In genomic region chr4:129167640-129168260, GRCh38 we compare ENCODE assay signal across 17 cellular contexts.
A peak's percentile ranks its signal among the peaks of the same experiment; 100 is the strongest.
DNase-seq lines count a peak whose midpoint lies in the region; ATAC-seq and TF ChIP-seq lines count a peak whose summit lies in the region.
"Had no signal": no experiment of that assay in that cellular context is flagged by ENCODE, and none has a peak within 500 bp of the region (broad histone marks: within the 10 kb centered on the region; RNA-seq: fewer than 3 reads in every experiment).

No MANE protein-coding gene starts in this region.

- H3K27me3 ChIP-seq in PC-3 (ENCODE audit: low read length) (0 out of 2 replicates have a peak, but pooled peaks cover 5% of the 10 kb centered on the region), thyroid gland (no peaks in the 10 kb centered on the region)
- H3K27me3 ChIP-seq: ovary had no signal

- no peak for ATAC-seq in PC-3
- ATAC-seq: GM12878, HCT116 had no signal

- peaks cover 3% of the 10 kb centered on the region for H3K27me3 Mint-ChIP-seq in endothelial cell (ENCODE audit: unreplicated experiment)

- H2AFZ ChIP-seq in PC-3 (ENCODE audit: low read length): no peak overlapping the region

- intact Hi-C loops in PC-3 (cut with micrococcal nuclease): no loop called here
- intact Hi-C loops in thyroid gland (cut with DNase I): no loop called here

- CTCF ChIA-PET in PC-3 (lab: Charles Lee): no interaction called here

- H3K4me3 Mint-ChIP-seq in endothelial cell (ENCODE audit: unreplicated experiment): peak overlapping the region; percentile 27
- H3K4me3 Mint-ChIP-seq: activated CD4-positive, alpha-beta memory T cell treated with anti-CD3 and anti-CD28 coated beads, Interleukin-2, amount 10 ng/mL, durations not matched to agents 7 days and 5 days; CD4-positive, alpha-beta T cell; dendritic cell treated with granulocyte-macrophage colony-stimulating factor and Interleukin-4, amounts not matched to agents 40 ng/mL and 50 ng/mL, for 4 days; immature natural killer cell had no signal

- peak overlapping the region; percentile 68 for H3K27ac Mint-ChIP-seq in endothelial cell (ENCODE audit: unreplicated experiment)
- H3K27ac Mint-ChIP-seq: activated CD4-positive, alpha-beta memory T cell treated with anti-CD3 and anti-CD28 coated beads, Interleukin-2, amount 10 ng/mL, durations not matched to agents 7 days and 5 days; CD4-positive, alpha-beta T cell; dendritic cell treated with granulocyte-macrophage colony-stimulating factor and Interleukin-4, amounts not matched to agents 40 ng/mL and 50 ng/mL, for 4 days; immature natural killer cell had no signal

- no peak overlapping the region for H3K9ac ChIP-seq in PC-3 (ENCODE audit: low read length)

- H3K4me1 ChIP-seq in PC-3 (ENCODE audit: insufficient read depth, low read length) (no peaks in the 10 kb centered on the region), thyroid gland (no peaks in the 10 kb centered on the region)
- H3K4me1 ChIP-seq: SJSA1 had no signal

- WGBS in thyroid gland, 2 donors: 31 to 34% methylated on average over 13 of the region's 13 CpGs

- no peak overlapping the region for H3K4me3 ChIP-seq in PC-3 (ENCODE audit: low read length)
- H3K4me3 ChIP-seq in thyroid gland (replicated peaks in 1 of 3): no peak overlapping the region
- H3K4me3 ChIP-seq: GM12878, ovary, SJSA1 had no signal

- H3K4me1 Mint-ChIP-seq in endothelial cell (ENCODE audit: unreplicated experiment): peaks cover 16% of the 10 kb centered on the region
- H3K4me1 Mint-ChIP-seq: activated CD4-positive, alpha-beta memory T cell treated with anti-CD3 and anti-CD28 coated beads, Interleukin-2, amount 10 ng/mL, durations not matched to agents 7 days and 5 days; immature natural killer cell had no signal

- BruUV-seq in PC-3 (replicated peaks; lab: Mats Ljungman, UMichigan): no TSS peak

- H3K27ac ChIP-seq in PC-3 (ENCODE audit: low read length): no peak overlapping the region
- H3K27ac ChIP-seq in thyroid gland: no peak overlapping the region
- H3K27ac ChIP-seq: ovary, SJSA1 had no signal

- H3K9me3 ChIP-seq in PC-3 (ENCODE audit: low read length): no peaks in the 10 kb centered on the region
- H3K9me3 ChIP-seq in thyroid gland: no peaks in the 10 kb centered on the region
- H3K9me3 ChIP-seq: ovary, SJSA1 had no signal

- no peak for TF ChIP-seq POLR2A in thyroid gland (IDR thresholded peaks at IDR 0.05)

- no peaks in the 10 kb centered on the region for H4K20me1 ChIP-seq in PC-3 (ENCODE audit: low read length)

- POLR2A ChIA-PET in PC-3 (lab: Charles Lee; ENCODE audit: unreplicated experiment): no interaction called here

- H3F3A ChIP-seq in PC-3 (ENCODE audit: low read length, unreplicated experiment): no peaks in the 10 kb centered on the region

- H3K9me2 ChIP-seq in PC-3 (replicated peaks; ENCODE audit: low read length): no peaks in the 10 kb centered on the region

- H3K79me2 ChIP-seq in PC-3 (ENCODE audit: low read length): no peaks in the 10 kb centered on the region

- H3K36me3 Mint-ChIP-seq in endothelial cell (ENCODE audit: low read depth, unreplicated experiment): peaks cover 7% of the 10 kb centered on the region
- H3K36me3 Mint-ChIP-seq: immature natural killer cell had no signal

- no peak for DNase-seq in PC-3
- peak; percentile 30 for DNase-seq in endothelial cell (ENCODE audit: low spot score)
- peak; percentile 1 for DNase-seq in kidney tubule cell (ENCODE audit: low spot score)
- peak; percentile 8 to 30 for DNase-seq in thyroid gland
- DNase-seq in activated T-cell treated with anti-CD3 and anti-CD28 coated beads, Interleukin-2, amount 50 U/mL, for 48 hours: no peak
- no peak for DNase-seq in central memory CD4-positive, alpha-beta T cell
- no peak for DNase-seq in NCI-H748 treated with DMSO at 0.1 percent for 48 hours (lab: John Stamatoyannopoulos, UW)
- DNase-seq: activated CD4-positive, alpha-beta memory T cell treated with anti-CD3 and anti-CD28 coated beads, Interleukin-2, amount 10 ng/mL, durations not matched to agents 7 days and 5 days; amniotic stem cell; CD4-positive, alpha-beta T cell; immature natural killer cell; NCI-H1092; ovary had no signal

- H3K36me3 ChIP-seq in PC-3 (ENCODE audit: low read depth, low read length) (no peaks in the 10 kb centered on the region), thyroid gland (no peaks in the 10 kb centered on the region)
- H3K36me3 ChIP-seq: ovary, SJSA1 had no signal

- no peak overlapping the region for H3K4me2 ChIP-seq in PC-3 (ENCODE audit: low read length)

- 0 out of 2 replicates have a peak, but pooled peaks have one; percentile 9 for TF ChIP-seq CTCF in PC-3 (conservative IDR thresholded peaks at IDR 0.05; ENCODE audit: low read depth, low read length)
- TF ChIP-seq CTCF in endothelial cell (IDR thresholded peaks at IDR 0.05; ENCODE audit: unreplicated experiment): no peak
- peak in 3 of 6 experiments; percentile 29 to 44 (median 40) for TF ChIP-seq CTCF in thyroid gland (IDR thresholded peaks at IDR 0.05)

- no peaks in the 10 kb centered on the region for H3K9me3 Mint-ChIP-seq in endothelial cell (ENCODE audit: unreplicated experiment)
- H3K9me3 Mint-ChIP-seq: activated CD4-positive, alpha-beta memory T cell treated with anti-CD3 and anti-CD28 coated beads, Interleukin-2, amount 10 ng/mL, durations not matched to agents 7 days and 5 days; CD4-positive, alpha-beta T cell; dendritic cell treated with granulocyte-macrophage colony-stimulating factor and Interleukin-4, amounts not matched to agents 40 ng/mL and 50 ng/mL, for 4 days had no signal

Comparison
In these comparisons a context has a peak if more than half of its experiments do, and no peak if none do; other contexts are left out.
1. DNase-seq: peak in endothelial cell (single experiment), kidney tubule cell (single experiment) and thyroid gland (2 of 2); none in PC-3 (single experiment), activated T-cell treated with anti-CD3 and anti-CD28 coated beads, Interleukin-2, amount 50 U/mL, for 48 hours (0 of 2), central memory CD4-positive, alpha-beta T cell (single experiment) and NCI-H748 treated with DMSO at 0.1 percent for 48 hours (single experiment).